Comparison of ENCODE assay signal across 31 cellular contexts in the genomic region with DNA sequence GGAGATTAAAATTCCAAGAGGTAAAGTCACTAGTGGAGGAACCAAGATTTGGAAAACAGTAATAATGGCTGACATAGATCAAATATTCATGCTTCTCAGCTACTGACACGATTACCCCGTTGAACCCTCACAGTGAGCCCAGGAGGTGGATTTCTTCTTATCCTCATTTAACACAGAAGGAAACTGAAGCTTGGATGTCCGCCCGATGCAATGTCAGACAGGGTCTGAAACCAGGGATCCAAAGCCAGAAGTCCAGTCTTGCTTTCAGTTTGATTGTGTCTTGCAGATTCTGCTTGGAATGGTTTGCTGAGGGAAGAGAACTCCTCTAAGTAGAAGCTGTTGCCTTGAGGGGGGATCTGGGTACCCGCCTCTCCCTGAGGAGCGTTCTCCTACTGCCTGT.
DNase-seq lines count a peak whose midpoint lies in the region; ATAC-seq, FAIRE-seq and TF ChIP-seq lines count a peak whose summit lies in the region.
"Had no signal": no experiment of that assay in that cellular context is flagged by ENCODE, and none has a peak within 500 bp of the region (broad histone marks: within the 10 kb centered on the region; RNA-seq: fewer than 3 reads in every experiment).

No MANE protein-coding gene starts in this region.

- TF ChIP-seq CTCF in H1 (IDR thresholded peaks at IDR 0.05; ENCODE audit: control extremely low read depth in 1 of 3, insufficient read depth in 1 of 3, low read depth in 1 of 3, low read length in 3 of 3) (no peak), lower lobe of right lung (IDR thresholded peaks at IDR 0.05) (no peak), natural killer cell (IDR thresholded peaks at IDR 0.05) (no peak)

- no peak overlapping the region for H3K4me2 ChIP-seq in Karpas-422 (ENCODE audit: low read depth, low read length, poor library complexity, severe bottlenecking)
- no peak overlapping the region for H3K4me2 ChIP-seq in H1 (ENCODE audit: insufficient read depth in 1 of 2, low read depth in 2 of 2, low read length in 2 of 2)
- H3K4me2 ChIP-seq: BLaER1, GM23338 had no signal

- H4K5ac ChIP-seq in H1 (ENCODE audit: insufficient read length, low read depth, low read length) = no peak overlapping the region

- H3K23ac ChIP-seq in H1 (ENCODE audit: insufficient read length) = no peak overlapping the region

- no peaks in the 10 kb centered on the region for H3K9me2 ChIP-seq in Karpas-422 (replicated peaks; ENCODE audit: insufficient read depth, low read length)

- DNase-seq in Karpas-422 (no peak), H1 (ENCODE audit: low read depth in 1 of 2, low spot score in 2 of 2) (no peak), lower lobe of right lung (no peak), sciatic nerve (ENCODE audit: low spot score) (no peak), natural killer cell (no peak), NCI-H146 treated with DMSO at 0.1 percent for 48 hours (lab: John Stamatoyannopoulos, UW; ENCODE audit: unreplicated experiment) (no peak), NCI-H2171 (lab: John Stamatoyannopoulos, UW) (no peak)
- DNase-seq in activated naive CD4-positive, alpha-beta T cell treated with anti-CD3 and anti-CD28 coated beads, Interleukin-2, amount 50 U/mL, for 72 hours (ENCODE audit: low spot score in 2 of 2) = no peak
- DNase-seq: activated CD4-positive, alpha-beta T cell treated with anti-CD3 and anti-CD28 coated beads for 4 hours; activated naive CD4-positive, alpha-beta T cell treated with anti-CD3 and anti-CD28 coated beads for 36 hours; activated T-cell treated with anti-CD3 and anti-CD28 coated beads, Interleukin-2, amount 50 U/mL, for 72 hours; aorta; Caco-2; effector CD4-positive, alpha-beta T cell; kidney; mesendoderm; NCI-H1048; NCI-H2081; NCI-H510A treated with DMSO at 0.1 percent for 48 hours; SJCRH30; stimulated activated CD4-positive, alpha-beta T cell treated with anti-CD3 and anti-CD28 coated beads, Interleukin-2, amount 100 ng/mL, for 48 hours; stimulated activated naive CD4-positive, alpha-beta T cell; T-helper 1 cell; transverse colon had no signal

- no peak overlapping the region for H2BK20ac ChIP-seq in H1 (ENCODE audit: low read length)

- peaks cover 11 to 12% of the 10 kb centered on the region in 2 donors for H3K4me1 Mint-ChIP-seq in natural killer cell

- H3K9me3 Mint-ChIP-seq in natural killer cell = no peaks in the 10 kb centered on the region
- peaks cover 0 to 6% of the 10 kb centered on the region in 2 donors for H3K9me3 Mint-ChIP-seq in activated naive CD4-positive, alpha-beta T cell treated with anti-CD3 and anti-CD28 coated beads, Interleukin-2, amount 50 U/mL, for 72 hours

- no peaks in the 10 kb centered on the region for H3K23me2 ChIP-seq in H1 (ENCODE audit: low read depth, low read length)

- H3K27me3 Mint-ChIP-seq in natural killer cell (ENCODE audit: low read depth in 2 of 2) = no peaks in the 10 kb centered on the region

- no peak overlapping the region for H2BK120ac ChIP-seq in H1 (replicated peaks; ENCODE audit: low read depth, low read length)

- CTCF ChIA-PET in H1 (lab: Charles Lee; ENCODE audit: partially characterized antibody) = interaction anchor here (0.6 to 1.7 kb wide), 3 partner anchors 18 to 278 kb away, joined by 4 to 10 read pairs (median 4); no protein-coding TSS in a partner anchor

- H2AFZ ChIP-seq in Karpas-422 (ENCODE audit: low read length) = 0 out of 2 replicates have a peak overlapping the region, but pooled peaks have one; percentile 8
- H2AFZ ChIP-seq in H1 (ENCODE audit: low read length) = peak overlapping the region; percentile 71; the same call in 1 of the 2 replicates
- H2AFZ ChIP-seq: GM23338 had no signal

- H3K9me3 ChIP-seq in Karpas-422 (ENCODE audit: low read length) = no peaks in the 10 kb centered on the region
- H3K9me3 ChIP-seq in H1 (ENCODE audit: insufficient read depth in 2 of 2, low read depth in 1 of 2, low read length in 1 of 2) = peaks cover 0 to 3% of the 10 kb centered on the region in 2 experiments; a peak in 1 of 4 replicates
- H3K9me3 ChIP-seq in lower lobe of right lung = no peaks in the 10 kb centered on the region
- H3K9me3 ChIP-seq: Caco-2, prostate gland, transverse colon had no signal

- no peak overlapping the region for H3K27ac Mint-ChIP-seq in natural killer cell
- H3K27ac Mint-ChIP-seq in activated naive CD4-positive, alpha-beta T cell treated with anti-CD3 and anti-CD28 coated beads, Interleukin-2, amount 50 U/mL, for 72 hours = no peak overlapping the region
- H3K27ac Mint-ChIP-seq: activated naive CD4-positive, alpha-beta T cell treated with anti-CD3 and anti-CD28 coated beads for 36 hours; activated T-cell treated with anti-CD3 and anti-CD28 coated beads, Interleukin-2, amount 50 U/mL, for 72 hours; GM23338 had no signal

- no peak overlapping the region for H3K4me3 ChIP-seq in Karpas-422 (ENCODE audit: low read length)
- no peak overlapping the region for H3K4me3 ChIP-seq in H1 (ENCODE audit: extremely low read depth in 1 of 4, insufficient read depth in 2 of 4, low read depth in 3 of 4, low read length in 4 of 4)
- no peak overlapping the region for H3K4me3 ChIP-seq in lower lobe of right lung
- H3K4me3 ChIP-seq: BLaER1, GM23338, prostate gland, SJCRH30, transverse colon had no signal

- H3K4me1 ChIP-seq in Karpas-422 (ENCODE audit: low read length) = peaks cover 54% of the 10 kb centered on the region
- peaks cover 0 to 3% (median 0%) of the 10 kb centered on the region in 4 experiments; a peak in 1 of 7 replicates for H3K4me1 ChIP-seq in H1 (replicated peaks in 1 of 4; ENCODE audit: control insufficient read depth in 3 of 4, insufficient read depth in 4 of 4, low read length in 3 of 4)
- peaks cover 26% of the 10 kb centered on the region for H3K4me1 ChIP-seq in lower lobe of right lung
- H3K4me1 ChIP-seq: Caco-2, prostate gland, SJCRH30 had no signal

- no peak overlapping the region for H2BK15ac ChIP-seq in H1 (ENCODE audit: low read length)

- WGBS in H1 (ENCODE audit: extremely low coverage in 1 of 2, insufficient coverage in 1 of 2, insufficient read length in 1 of 2, insufficient replicate concordance in 2 of 2, low coverage in 1 of 2, low lambda C conversion rate in 2 of 2, missing lambda C conversion rate in 1 of 2), 2 experiments = 95% methylated on average over 6 of the region's 6 CpGs; no CpG with 5 or more reads in 1 of the 2 experiments

- TF ChIP-seq EP300 in H1 (IDR thresholded peaks at IDR 0.05; ENCODE audit: borderline replicate concordance in 1 of 2, low read depth in 2 of 2, low read length in 2 of 2) = no peak

- no peak for TF ChIP-seq POLR2A in H1 (IDR thresholded peaks at IDR 0.05; ENCODE audit: control extremely low read depth in 1 of 2, low read depth in 2 of 2, low read length in 2 of 2)

- H4K91ac ChIP-seq in H1 (replicated peaks; ENCODE audit: insufficient read length, low read length) = no peak overlapping the region

- H3K27ac ChIP-seq in Karpas-422 (ENCODE audit: low read length) = no peak overlapping the region
- no peak overlapping the region for H3K27ac ChIP-seq in H1 (ENCODE audit: low read depth, low read length)
- peak overlapping the region; percentile 9 for H3K27ac ChIP-seq in lower lobe of right lung
- H3K27ac ChIP-seq: BLaER1, prostate gland, SJCRH30 had no signal

- H4K20me1 ChIP-seq in Karpas-422 (ENCODE audit: insufficient read depth, low read depth, low read length) = no peaks in the 10 kb centered on the region
- H4K20me1 ChIP-seq in H1 (replicated peaks in 1 of 2; ENCODE audit: control insufficient read depth in 1 of 2, insufficient read depth in 2 of 2, low read length in 2 of 2) = no peaks in the 10 kb centered on the region
- H4K20me1 ChIP-seq: BLaER1 had no signal

- no peak overlapping the region for H3K18ac ChIP-seq in H1 (ENCODE audit: extremely low read depth, low read length)

- H2AK5ac ChIP-seq in H1 (ENCODE audit: low read depth, low read length) = no peak overlapping the region

- H3K14ac ChIP-seq in H1 (ENCODE audit: insufficient read length) = no peak overlapping the region

- no peak overlapping the region for H3K56ac ChIP-seq in H1 (replicated peaks; ENCODE audit: insufficient read length, low read depth, low read length)

- no peak for ATAC-seq in lower lobe of right lung
- peak; percentile 38 for ATAC-seq in sciatic nerve
- no peak for ATAC-seq in natural killer cell
- ATAC-seq in activated naive CD4-positive, alpha-beta T cell treated with anti-CD3 and anti-CD28 coated beads, Interleukin-2, amount 50 U/mL, for 72 hours = no peak
- ATAC-seq: activated T-cell treated with anti-CD3 and anti-CD28 coated beads, Interleukin-2, amount 50 U/mL, for 72 hours; Panc1 had no signal

- POLR2A ChIA-PET in H1 (lab: Charles Lee; ENCODE audit: partially characterized antibody) = no interaction called here

- FAIRE-seq in H1 (lab: Jason Lieb, UNC) = no peak
- FAIRE-seq: frontal cortex, GM12892, HTR-8/SVneo, kidney had no signal

- H3K4ac ChIP-seq in H1 (replicated peaks; ENCODE audit: insufficient read length, low read depth, low read length) = no peak overlapping the region

- H3K36me3 Mint-ChIP-seq in natural killer cell = no peaks in the 10 kb centered on the region
- peaks cover under 1% of the 10 kb centered on the region in 2 donors for H3K36me3 Mint-ChIP-seq in activated naive CD4-positive, alpha-beta T cell treated with anti-CD3 and anti-CD28 coated beads, Interleukin-2, amount 50 U/mL, for 72 hours

- H2BK12ac ChIP-seq in H1 (ENCODE audit: low read depth, low read length) = no peak overlapping the region

- intact Hi-C loops in lower lobe of right lung (cut with DNase I) = no loop called here
- intact Hi-C loops in sciatic nerve (cut with DNase I) = no loop called here
- intact Hi-C loops in natural killer cell (cut with micrococcal nuclease) = loop anchor here (10.0 kb wide), 1 partner anchor 975 kb away; a partner anchor contains a TSS

- H3K9ac ChIP-seq in Karpas-422 (ENCODE audit: low read length) (no peak overlapping the region), H1 (replicated peaks in 1 of 4; ENCODE audit: extremely low read depth in 1 of 4, low read depth in 3 of 4, low read length in 3 of 4) (no peak overlapping the region)
- H3K9ac ChIP-seq: BLaER1 had no signal

- no peak overlapping the region for H2BK5ac ChIP-seq in H1 (ENCODE audit: low read depth, low read length)

- H3K36me3 ChIP-seq in Karpas-422 (ENCODE audit: insufficient read depth, low read length) (peaks cover 3% of the 10 kb centered on the region; the same call in 1 of the 2 replicates), H1 (ENCODE audit: control insufficient read depth in 2 of 4, insufficient read depth in 4 of 4, low read length in 3 of 4) (no peaks in the 10 kb centered on the region; a peak in 3 of 8 replicates), lower lobe of right lung (no peaks in the 10 kb centered on the region)
- H3K36me3 ChIP-seq: BLaER1, prostate gland, SJCRH30, transverse colon had no signal

- no peaks in the 10 kb centered on the region for H3K79me1 ChIP-seq in H1 (ENCODE audit: low read depth, low read length)

- TF ChIP-seq RAD21 in H1 (IDR thresholded peaks at IDR 0.05 in 1 of 2, conservative IDR thresholded peaks at IDR 0.05 in 1 of 2; ENCODE audit: low read depth in 2 of 2, low read length in 2 of 2) = no peak

- no peaks in the 10 kb centered on the region for H3K79me2 ChIP-seq in Karpas-422 (ENCODE audit: low read length)
- no peaks in the 10 kb centered on the region for H3K79me2 ChIP-seq in H1 (ENCODE audit: control insufficient read depth in 1 of 2, insufficient read depth in 2 of 2, low read length in 2 of 2)

- no peaks in the 10 kb centered on the region for H3K27me3 ChIP-seq in Karpas-422 (ENCODE audit: low read length)
- no peaks in the 10 kb centered on the region for H3K27me3 ChIP-seq in H1 (replicated peaks in 1 of 4; ENCODE audit: control insufficient read depth in 3 of 4, extremely low read depth in 1 of 4, insufficient read depth in 3 of 4, low read length in 3 of 4)
- no peaks in the 10 kb centered on the region for H3K27me3 ChIP-seq in lower lobe of right lung (ENCODE audit: low read depth)
- H3K27me3 ChIP-seq: BLaER1, SJCRH30, transverse colon had no signal

- H4K8ac ChIP-seq in H1 (ENCODE audit: extremely low read depth, insufficient read depth, low read length) = no peak overlapping the region

- H3K4me3 Mint-ChIP-seq in natural killer cell = no peak overlapping the region
- H3K4me3 Mint-ChIP-seq: activated naive CD4-positive, alpha-beta T cell treated with anti-CD3 and anti-CD28 coated beads for 36 hours; activated T-cell treated with anti-CD3 and anti-CD28 coated beads, Interleukin-2, amount 50 U/mL, for 72 hours; GM23338 had no signal
